In the genomic region with DNA sequence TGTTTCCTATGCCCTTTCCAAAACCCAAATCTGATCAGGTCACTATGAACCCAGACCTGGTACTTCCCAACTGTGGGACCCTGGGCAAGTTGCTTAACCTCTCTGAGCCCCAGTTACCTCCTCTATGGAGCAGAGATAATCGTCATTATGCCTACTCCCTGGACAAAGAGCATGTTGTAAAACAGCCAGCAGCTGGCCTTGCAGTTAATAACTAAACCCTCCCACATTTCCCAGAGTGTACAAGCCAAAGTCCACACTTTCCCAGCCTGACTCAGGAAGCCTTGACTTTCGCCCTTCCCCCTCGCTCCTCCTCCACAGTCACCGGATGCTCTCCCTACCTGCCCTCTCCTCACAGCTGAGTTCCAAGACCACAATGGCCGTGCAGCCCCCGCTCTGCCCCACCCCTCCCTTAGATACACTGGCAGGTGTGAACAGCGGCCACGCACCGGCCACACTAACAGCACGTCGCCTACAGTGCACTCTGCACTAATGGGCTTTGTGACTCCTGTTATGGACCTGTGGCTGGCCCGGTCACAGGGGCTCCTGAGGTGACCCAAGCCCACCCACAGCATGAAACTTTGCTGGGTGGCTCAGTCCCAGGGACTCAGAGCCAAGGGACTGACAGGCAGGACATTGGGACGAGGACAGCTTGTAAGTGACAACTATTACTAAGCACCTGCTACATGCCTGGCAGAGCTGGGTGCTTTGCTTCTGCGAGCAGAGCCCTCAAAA, we compare ENCODE assay signal across 8 cellular contexts.
A peak's percentile ranks its signal among the peaks of the same experiment; 100 is the strongest.
DNase-seq lines count a peak whose midpoint lies in the region; ATAC-seq and TF ChIP-seq lines count a peak whose summit lies in the region.

No MANE protein-coding gene starts in this region.

- H3K27me3 Mint-ChIP-seq in nephron (ENCODE audit: low read depth): peaks cover 6% of the 10 kb centered on the region

- in situ Hi-C loops in KBM-7 (cut with MboI; ENCODE audit: low pct_unique_long_range_greater_than_20kb, low sequenced_read_pairs): no loop called here

- H3K9me3 Mint-ChIP-seq in nephron: no peaks in the 10 kb centered on the region

- no peak overlapping the region for H3K4me3 ChIP-seq in epithelial cell of esophagus (ENCODE audit: low read length)

- H3K4me1 Mint-ChIP-seq in nephron: peaks cover 47% of the 10 kb centered on the region

- H3K4me3 Mint-ChIP-seq in nephron: peak overlapping the region; percentile 76 to 85 (median 82)

- H3K36me3 Mint-ChIP-seq in nephron (ENCODE audit: low read depth): peaks cover 36% of the 10 kb centered on the region

- H3K27ac Mint-ChIP-seq in nephron: peak overlapping the region; percentile 98 to 100 (median 99)

- DNase-seq in COLO668 (lab: John Stamatoyannopoulos, UW; ENCODE audit: unreplicated experiment) (peak; percentile 95), NCI-H226 (peak; percentile 80), epithelial cell of esophagus (ENCODE audit: low read depth) (peak; percentile 44), KBM-7 (no peak), AML-193 (lab: John Stamatoyannopoulos, UW) (no peak)

- TF ChIP-seq CTCF in epithelial cell of esophagus (IDR thresholded peaks at IDR 0.05; ENCODE audit: insufficient read depth, low read depth, low read length, missing control alignments) (no peak), nephron (IDR thresholded peaks at IDR 0.05; ENCODE audit: unreplicated experiment in 3 of 3) (no peak)

- no peak for ATAC-seq in GM18511 (IDR thresholded peaks at IDR 0.05; ENCODE audit: unreplicated experiment)
- ATAC-seq in GM18498 (IDR thresholded peaks at IDR 0.05; ENCODE audit: unreplicated experiment): no peak

Comparison
In these comparisons a context has a peak if more than half of its experiments do, and no peak if none do; other contexts are left out.
1. DNase-seq: peak in COLO668 (single experiment), NCI-H226 (single experiment) and epithelial cell of esophagus (single experiment); none in KBM-7 (single experiment) and AML-193 (0 of 2).